ENCODE assay signal across 8 cellular contexts in genomic region chr2:88187038-88187676, GRCh38. TPM values are rescaled to one million over a fixed set of nuclear protein-coding genes. Genes with fewer than 3 reads are reported as not detected.
A peak's percentile ranks its signal among the peaks of the same experiment; 100 is the strongest.
DNase-seq lines count a peak whose midpoint lies in the region; ATAC-seq and TF ChIP-seq lines count a peak whose summit lies in the region.

No MANE protein-coding gene starts in this region.

- ATAC-seq in PC-3 = peak; percentile 86
- ATAC-seq in stimulated activated naive CD8-positive, alpha-beta T cell treated with anti-CD3 and anti-CD28 coated beads, Interleukin-15, amount 100 ng/mL, for 72 hours = peak; percentile 47
- no peak for ATAC-seq in CD8-positive, alpha-beta T cell

- no TSS peak for BruUV-seq in Caco-2 (replicated peaks; lab: Mats Ljungman, UMichigan)
- BruUV-seq in PC-3 (replicated peaks; lab: Mats Ljungman, UMichigan) = no TSS peak
- BruUV-seq in mammary epithelial cell (replicated peaks; lab: Mats Ljungman, UMichigan) = no TSS peak

- H3K4me3 ChIP-seq in Caco-2 (ENCODE audit: low read depth, low read length) (no peak overlapping the region), PC-3 (ENCODE audit: low read length) (no peak overlapping the region), mammary epithelial cell (replicated peaks in 1 of 3; ENCODE audit: insufficient read depth in 1 of 3, low read depth in 2 of 3, low read length in 3 of 3) (no peak overlapping the region)
- no peak overlapping the region for H3K4me3 ChIP-seq in CD8-positive, alpha-beta T cell (ENCODE audit: low read depth, low read length)

- peak; percentile 75 to 92 for TF ChIP-seq CTCF in Caco-2 (IDR thresholded peaks at IDR 0.05; ENCODE audit: insufficient read depth in 1 of 2, low read depth in 1 of 2, low read length in 1 of 2, severe bottlenecking in 1 of 2, unreplicated experiment in 1 of 2)
- TF ChIP-seq CTCF in PC-3 (conservative IDR thresholded peaks at IDR 0.05; ENCODE audit: low read depth, low read length) = peak; percentile 83
- TF ChIP-seq CTCF in mammary epithelial cell (conservative IDR thresholded peaks at IDR 0.05 in 1 of 2, IDR thresholded peaks at IDR 0.05 in 1 of 2; ENCODE audit: extremely low read depth in 1 of 2, insufficient read depth in 1 of 2, low read depth in 1 of 2, low read length in 2 of 2) = peak; percentile 78 to 96
- no peak for TF ChIP-seq CTCF in CD8-positive, alpha-beta T cell (IDR thresholded peaks at IDR 0.05)

- H2AFZ ChIP-seq in PC-3 (ENCODE audit: low read length) (no peak overlapping the region), mammary epithelial cell (ENCODE audit: low read depth, low read length) (no peak overlapping the region)

- H3K27me3 ChIP-seq in Caco-2 (replicated peaks; ENCODE audit: control insufficient read depth, insufficient read depth, low read length) = no peaks in the 10 kb centered on the region
- H3K27me3 ChIP-seq in PC-3 (ENCODE audit: low read length) = no peaks in the 10 kb centered on the region
- H3K27me3 ChIP-seq in mammary epithelial cell (ENCODE audit: insufficient read depth, low read length) = no peaks in the 10 kb centered on the region
- no peaks in the 10 kb centered on the region for H3K27me3 ChIP-seq in CD8-positive, alpha-beta T cell (ENCODE audit: insufficient read depth, low read length)

- H3K9me3 ChIP-seq in Caco-2 (no peaks in the 10 kb centered on the region), PC-3 (ENCODE audit: low read length) (no peaks in the 10 kb centered on the region), mammary epithelial cell (replicated peaks; ENCODE audit: insufficient read depth, low read length) (no peaks in the 10 kb centered on the region)
- H3K9me3 ChIP-seq in CD8-positive, alpha-beta T cell (ENCODE audit: low read length) = no peaks in the 10 kb centered on the region

- no peaks in the 10 kb centered on the region for H3K27me3 Mint-ChIP-seq in Caco-2 (ENCODE audit: insufficient read depth, unreplicated experiment)
- H3K27me3 Mint-ChIP-seq in stimulated activated naive CD8-positive, alpha-beta T cell treated with anti-CD3 and anti-CD28 coated beads, Interleukin-15, amount 100 ng/mL, for 72 hours = peaks cover 33% of the 10 kb centered on the region
- H3K27me3 Mint-ChIP-seq in CD8-positive, alpha-beta T cell (ENCODE audit: low read depth) = peaks cover 18% of the 10 kb centered on the region

- no peaks in the 10 kb centered on the region for H3K36me3 ChIP-seq in Caco-2 (ENCODE audit: control insufficient read depth, insufficient read depth, low read length)
- no peaks in the 10 kb centered on the region for H3K36me3 ChIP-seq in PC-3 (ENCODE audit: low read depth, low read length)
- H3K36me3 ChIP-seq in mammary epithelial cell (ENCODE audit: insufficient read depth, low read length) = no peaks in the 10 kb centered on the region
- no peaks in the 10 kb centered on the region for H3K36me3 ChIP-seq in CD8-positive, alpha-beta T cell (ENCODE audit: insufficient read depth, low read length)

- peak; percentile 82 to 83 for DNase-seq in Caco-2
- DNase-seq in HPDE6-E6E7 (ENCODE audit: extremely low spot score) = peak; percentile 56
- DNase-seq in PC-3 = peak; percentile 77
- DNase-seq in mammary epithelial cell = peak; percentile 72
- DNase-seq in kidney glomerular epithelial cell (lab: John Stamatoyannopoulos, UW) = peak; percentile 30
- DNase-seq in stimulated activated naive CD8-positive, alpha-beta T cell treated with anti-CD3 and anti-CD28 coated beads, Interleukin-15, amount 100 ng/mL, for 72 hours = peak in 1 of 2 donors; percentile 19
- DNase-seq in T-helper 1 cell = no peak
- no peak for DNase-seq in CD8-positive, alpha-beta T cell

- H3K36me3 Mint-ChIP-seq in Caco-2 (ENCODE audit: insufficient read depth, unreplicated experiment) = peaks cover 6% of the 10 kb centered on the region
- H3K36me3 Mint-ChIP-seq in CD8-positive, alpha-beta T cell = no peaks in the 10 kb centered on the region

- H3K79me2 ChIP-seq in PC-3 (ENCODE audit: low read length) (no peaks in the 10 kb centered on the region), mammary epithelial cell (ENCODE audit: insufficient read depth, low read length) (no peaks in the 10 kb centered on the region)

- H4K20me1 ChIP-seq in PC-3 (ENCODE audit: low read length) = no peaks in the 10 kb centered on the region
- no peaks in the 10 kb centered on the region for H4K20me1 ChIP-seq in mammary epithelial cell (ENCODE audit: insufficient read depth, low read length)

- H3K27ac Mint-ChIP-seq in Caco-2 (ENCODE audit: unreplicated experiment) = no peak overlapping the region
- H3K27ac Mint-ChIP-seq in stimulated activated naive CD8-positive, alpha-beta T cell treated with anti-CD3 and anti-CD28 coated beads, Interleukin-15, amount 100 ng/mL, for 72 hours = peak overlapping the region in 1 of 2 donors; percentile 9
- H3K27ac Mint-ChIP-seq in CD8-positive, alpha-beta T cell = no peak overlapping the region

- H3K9ac ChIP-seq in PC-3 (ENCODE audit: low read length) (no peak overlapping the region), mammary epithelial cell (ENCODE audit: insufficient read depth, low read length) (no peak overlapping the region)

- dilution Hi-C loops in mammary epithelial cell (cut with HindIII; ENCODE audit: low sequenced_read_pairs) = no loop called here

- H3K4me1 ChIP-seq in Caco-2 = no peaks in the 10 kb centered on the region
- H3K4me1 ChIP-seq in PC-3 (ENCODE audit: insufficient read depth, low read length) = no peaks in the 10 kb centered on the region
- H3K4me1 ChIP-seq in mammary epithelial cell (ENCODE audit: insufficient read depth, low read length) = peaks cover 4% of the 10 kb centered on the region
- peaks cover 5% of the 10 kb centered on the region for H3K4me1 ChIP-seq in CD8-positive, alpha-beta T cell (ENCODE audit: insufficient read depth, low read length)

- in situ Hi-C loops in mammary epithelial cell (cut with MboI; ENCODE audit: low sequenced_read_pairs in 2 of 2) = loop anchor here (25.0 kb wide), 3 partner anchors 275 to 475 kb away; partner anchors contain the start of gene FOXI3 (in 1 of the 2)

- no peaks in the 10 kb centered on the region for H3F3A ChIP-seq in PC-3 (ENCODE audit: low read length, unreplicated experiment)

- CTCF ChIA-PET in Caco-2 (lab: Charles Lee) (interaction anchor here (1.0 kb wide), 1 partner anchor 127 kb away, joined by 5 read pairs; no protein-coding TSS in a partner anchor), PC-3 (lab: Charles Lee) (no interaction called here), mammary epithelial cell (lab: Charles Lee; ENCODE audit: low non-redundant PET) (no interaction called here)
- CTCF ChIA-PET in CD8-positive, alpha-beta T cell (lab: Charles Lee) = no interaction called here

- no peak overlapping the region for H3K4me3 Mint-ChIP-seq in Caco-2 (ENCODE audit: unreplicated experiment)
- no peak overlapping the region for H3K4me3 Mint-ChIP-seq in stimulated activated naive CD8-positive, alpha-beta T cell treated with anti-CD3 and anti-CD28 coated beads, Interleukin-15, amount 100 ng/mL, for 72 hours
- no peak overlapping the region for H3K4me3 Mint-ChIP-seq in CD8-positive, alpha-beta T cell

- H3K27ac ChIP-seq in PC-3 (ENCODE audit: low read length) = no peak overlapping the region
- no peak overlapping the region for H3K27ac ChIP-seq in mammary epithelial cell (ENCODE audit: insufficient read depth, low read depth, low read length)
- no peak overlapping the region for H3K27ac ChIP-seq in CD8-positive, alpha-beta T cell (ENCODE audit: low read depth, low read length)

- intact Hi-C loops in Caco-2 (cut with micrococcal nuclease; ENCODE audit: unreplicated experiment) (loop anchor here (1.0 to 2.0 kb wide), 4 partner anchors 27 to 170 kb away; partner anchors contain the start of genes KRCC1 and RNU2-63P), PC-3 (cut with micrococcal nuclease) (no loop called here), mammary epithelial cell (cut with micrococcal nuclease) (loop anchor here (1.0 to 5.0 kb wide), 5 partner anchors 26 to 310 kb away; partner anchors contain the start of gene RNU2-63P)
- intact Hi-C loops in CD8-positive, alpha-beta T cell (cut with DNase I, micrococcal nuclease) = no loop called here

- no peaks in the 10 kb centered on the region for H3K9me3 Mint-ChIP-seq in Caco-2 (ENCODE audit: unreplicated experiment)
- H3K9me3 Mint-ChIP-seq in stimulated activated naive CD8-positive, alpha-beta T cell treated with anti-CD3 and anti-CD28 coated beads, Interleukin-15, amount 100 ng/mL, for 72 hours = peaks cover 3 to 4% of the 10 kb centered on the region in 2 donors
- H3K9me3 Mint-ChIP-seq in CD8-positive, alpha-beta T cell = peaks cover 3% of the 10 kb centered on the region

- POLR2A ChIA-PET in Caco-2 (lab: Charles Lee) = no interaction called here
- POLR2A ChIA-PET in PC-3 (lab: Charles Lee; ENCODE audit: unreplicated experiment) = no interaction called here
- POLR2A ChIA-PET in CD8-positive, alpha-beta T cell (lab: Charles Lee) = no interaction called here

- H3K9me2 ChIP-seq in PC-3 (replicated peaks; ENCODE audit: low read length) = no peaks in the 10 kb centered on the region

- H3K4me2 ChIP-seq in PC-3 (ENCODE audit: low read length) (no peak overlapping the region), mammary epithelial cell (ENCODE audit: insufficient read depth, low read depth, low read length) (no peak overlapping the region)

- WGBS in mammary epithelial cell (ENCODE audit: low coverage, missing lambda C conversion rate) = 25% methylated on average over 5 of the region's 7 CpGs

- H3K4me1 Mint-ChIP-seq in Caco-2 (ENCODE audit: low read depth, unreplicated experiment) = no peaks in the 10 kb centered on the region
- peaks cover 32% of the 10 kb centered on the region for H3K4me1 Mint-ChIP-seq in stimulated activated naive CD8-positive, alpha-beta T cell treated with anti-CD3 and anti-CD28 coated beads, Interleukin-15, amount 100 ng/mL, for 72 hours
- peaks cover 8% of the 10 kb centered on the region for H3K4me1 Mint-ChIP-seq in CD8-positive, alpha-beta T cell (ENCODE audit: low read depth)

RNA-seq across cellular contexts. Expression of gene THNSL2, which starts 17.0 kb away (rescaled TPM):
- total RNA-seq in Caco-2 (2022) (20.0 and 23.0 TPM in 2 replicates), PC-3 (2014; rRNA removed) (0.75 and 2.0 TPM in 2 replicates), mammary epithelial cell (10 to 100 TPM in 1 of 2 donors, 1 to 10 TPM in 1; 2.4 to 28.5 TPM)
- polyA plus RNA-seq in mammary epithelial cell = 0.08 TPM
- not detected for polyA minus RNA-seq in mammary epithelial cell
- total RNA-seq in CD8-positive, alpha-beta T cell = under 1 TPM; 0.14 TPM

RNA-seq across cellular contexts. Expression of gene FABP1, which starts 59.3 kb away (rescaled TPM):
- total RNA-seq in Caco-2 (2022) = 41.0 and 44.5 TPM in 2 replicates
- total RNA-seq in PC-3 (2014; rRNA removed) = not detected in 2 replicates
- not detected for total RNA-seq in mammary epithelial cell
- not detected for polyA plus RNA-seq in mammary epithelial cell
- polyA minus RNA-seq in mammary epithelial cell = not detected
- not detected for total RNA-seq in CD8-positive, alpha-beta T cell

Comparison
In these comparisons a context has a peak if more than half of its experiments do, and no peak if none do; other contexts are left out.
1. DNase-seq: peak in Caco-2 (2 of 2), HPDE6-E6E7 (single experiment), PC-3 (single experiment), mammary epithelial cell (single experiment) and kidney glomerular epithelial cell (single experiment); none in T-helper 1 cell (0 of 5) and CD8-positive, alpha-beta T cell (0 of 7).
2. RNA of gene FABP1, which starts 59.3 kb away (total RNA-seq): 41.0 to 44.5 TPM in Caco-2; not detected in PC-3, not detected in mammary epithelial cell and not detected in CD8-positive, alpha-beta T cell; every median in the first group is over 10 times any median in the second.
3. intact Hi-C loops: an anchor here in Caco-2 (1.0 to 2.0 kb wide) and mammary epithelial cell (1.0 to 5.0 kb wide); none called in PC-3 and CD8-positive, alpha-beta T cell.